In the genomic region with DNA sequence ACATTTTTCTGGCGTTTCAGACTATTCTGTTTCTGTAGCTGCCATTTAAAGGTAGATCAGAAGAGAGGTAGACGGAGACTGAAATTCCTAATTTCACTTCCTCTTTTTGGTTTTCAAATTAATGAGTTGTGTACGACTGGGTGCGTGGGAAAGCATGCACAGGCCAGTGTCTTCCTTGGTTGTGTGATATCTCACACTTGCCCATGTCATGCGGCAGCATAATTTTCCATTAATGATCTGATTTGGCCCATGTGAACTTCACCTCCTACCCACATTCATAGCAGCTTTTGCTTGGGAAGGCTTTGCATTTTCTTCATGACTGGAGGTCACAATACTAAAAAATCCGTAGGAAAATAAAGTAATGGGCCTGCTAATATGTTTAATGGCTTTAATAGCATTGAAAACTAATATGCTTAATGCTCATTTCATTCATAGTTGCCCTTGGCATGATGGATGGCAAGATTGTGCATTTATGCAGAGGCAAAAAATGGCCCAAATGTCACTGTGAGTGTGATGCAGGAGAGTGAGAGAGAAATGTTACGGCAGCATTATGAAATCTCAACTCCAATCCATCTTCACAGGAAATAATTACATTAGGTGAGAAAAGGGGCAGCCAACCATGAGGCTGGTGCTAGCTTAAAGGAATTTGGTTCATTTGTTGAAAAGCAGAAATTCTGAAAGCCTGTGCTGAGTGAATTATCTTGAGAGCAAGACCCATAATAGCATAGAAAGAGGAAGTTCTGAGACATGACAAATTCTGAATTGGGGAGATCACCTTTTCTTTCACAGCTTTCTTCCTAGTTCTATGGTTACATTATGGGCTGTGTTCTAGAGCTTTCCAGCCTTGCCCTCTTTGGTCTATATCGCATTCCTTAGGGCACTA, we compare ENCODE assay signal across 10 cellular contexts.
A peak's percentile ranks its signal among the peaks of the same experiment; 100 is the strongest.
DNase-seq lines count a peak whose midpoint lies in the region; ATAC-seq and TF ChIP-seq lines count a peak whose summit lies in the region.
"Had no signal": no experiment of that assay in that cellular context is flagged by ENCODE, and none has a peak within 500 bp of the region (broad histone marks: within the 10 kb centered on the region; RNA-seq: fewer than 3 reads in every experiment).

No MANE protein-coding gene starts in this region.

- H3K4me1 Mint-ChIP-seq in activated T-helper 2 cell treated with anti-CD3 and anti-CD28 coated beads, Interferon-gamma antibody, Interleukin-2, Interleukin-4, amounts not matched to agents 10 μg/mL and 5 μg/mL and 100 μg/mL, durations not matched to agents 14 hours and 24 hours and 36 hours (ENCODE audit: low read depth): peaks cover under 1% of the 10 kb centered on the region

- DNase-seq in SKM-1 treated with dmso at 0.1 percent for 144 hours (lab: John Stamatoyannopoulos, UW; ENCODE audit: unreplicated experiment) (peak; percentile 87), inferior parietal cortex (ENCODE audit: extremely low spot score) (no peak), dedifferentiated amniotic fluid mesenchymal stem cell (ENCODE audit: extremely low spot score) (no peak)
- no peak for DNase-seq in activated T-helper 2 cell treated with anti-CD3 and anti-CD28 coated beads, Interferon-gamma antibody, Interleukin-2, Interleukin-4, amounts not matched to agents 10 μg/mL and 5 μg/mL and 100 μg/mL, durations not matched to agents 14 hours and 24 hours and 36 hours (ENCODE audit: low spot score)
- DNase-seq: COR-L47, NCI-H510A had no signal

- H3K4me3 Mint-ChIP-seq in activated T-helper 2 cell treated with anti-CD3 and anti-CD28 coated beads, Interferon-gamma antibody, Interleukin-2, Interleukin-4, amounts not matched to agents 10 μg/mL and 5 μg/mL and 100 μg/mL, durations not matched to agents 14 hours and 24 hours and 36 hours (ENCODE audit: low read depth): no peak overlapping the region

- peaks cover 3% of the 10 kb centered on the region for H3K27me3 Mint-ChIP-seq in activated T-helper 2 cell treated with anti-CD3 and anti-CD28 coated beads, Interferon-gamma antibody, Interleukin-2, Interleukin-4, amounts not matched to agents 10 μg/mL and 5 μg/mL and 100 μg/mL, durations not matched to agents 14 hours and 24 hours and 36 hours (ENCODE audit: low read depth)

- intact Hi-C loops in activated T-helper 2 cell treated with anti-CD3 and anti-CD28 coated beads, Interferon-gamma antibody, Interleukin-2, Interleukin-4, amounts not matched to agents 10 μg/mL and 5 μg/mL and 100 μg/mL, durations not matched to agents 14 hours and 24 hours and 36 hours (cut with micrococcal nuclease): no loop called here

- no peak overlapping the region for H3K27ac Mint-ChIP-seq in activated T-helper 2 cell treated with anti-CD3 and anti-CD28 coated beads, Interferon-gamma antibody, Interleukin-2, Interleukin-4, amounts not matched to agents 10 μg/mL and 5 μg/mL and 100 μg/mL, durations not matched to agents 14 hours and 24 hours and 36 hours

- H3K36me3 Mint-ChIP-seq in activated T-helper 2 cell treated with anti-CD3 and anti-CD28 coated beads, Interferon-gamma antibody, Interleukin-2, Interleukin-4, amounts not matched to agents 10 μg/mL and 5 μg/mL and 100 μg/mL, durations not matched to agents 14 hours and 24 hours and 36 hours (ENCODE audit: low read depth): no peaks in the 10 kb centered on the region

- H3K9me3 Mint-ChIP-seq in activated T-helper 2 cell treated with anti-CD3 and anti-CD28 coated beads, Interferon-gamma antibody, Interleukin-2, Interleukin-4, amounts not matched to agents 10 μg/mL and 5 μg/mL and 100 μg/mL, durations not matched to agents 14 hours and 24 hours and 36 hours: peaks cover 8% of the 10 kb centered on the region

- ATAC-seq in GM18499 (IDR thresholded peaks at IDR 0.05; ENCODE audit: insufficient read depth, unreplicated experiment) (peak; percentile 78), GM21447 (IDR thresholded peaks at IDR 0.05; ENCODE audit: unreplicated experiment) (peak; percentile 91), HG03159 (IDR thresholded peaks at IDR 0.05; ENCODE audit: unreplicated experiment) (peak; percentile 83), SK-N-SH treated with all-trans-retinoic acid at 6 μM for 48 hours (no peak)

TF ChIP-seq in SK-N-SH treated with all-trans-retinoic acid at 6 μM for 48 hours, 23 proteins besides CTCF, POLR2A, EP300 and RAD21:
- TF ChIP-seq, protein P1, sequence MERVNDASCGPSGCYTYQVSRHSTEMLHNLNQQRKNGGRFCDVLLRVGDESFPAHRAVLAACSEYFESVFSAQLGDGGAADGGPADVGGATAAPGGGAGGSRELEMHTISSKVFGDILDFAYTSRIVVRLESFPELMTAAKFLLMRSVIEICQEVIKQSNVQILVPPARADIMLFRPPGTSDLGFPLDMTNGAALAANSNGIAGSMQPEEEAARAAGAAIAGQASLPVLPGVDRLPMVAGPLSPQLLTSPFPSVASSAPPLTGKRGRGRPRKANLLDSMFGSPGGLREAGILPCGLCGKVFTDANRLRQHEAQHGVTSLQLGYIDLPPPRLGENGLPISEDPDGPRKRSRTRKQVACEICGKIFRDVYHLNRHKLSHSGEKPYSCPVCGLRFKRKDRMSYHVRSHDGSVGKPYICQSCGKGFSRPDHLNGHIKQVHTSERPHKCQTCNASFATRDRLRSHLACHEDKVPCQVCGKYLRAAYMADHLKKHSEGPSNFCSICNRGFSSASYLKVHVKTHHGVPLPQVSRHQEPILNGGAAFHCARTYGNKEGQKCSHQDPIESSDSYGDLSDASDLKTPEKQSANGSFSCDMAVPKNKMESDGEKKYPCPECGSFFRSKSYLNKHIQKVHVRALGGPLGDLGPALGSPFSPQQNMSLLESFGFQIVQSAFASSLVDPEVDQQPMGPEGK (CRISPR knock-in tag; IDR thresholded peaks at IDR 0.05; ENCODE audit: borderline replicate concordance): no peak
- TF ChIP-seq ZNF70 (CRISPR knock-in tag; IDR thresholded peaks at IDR 0.05): no peak
